33 cellular contexts compared by ENCODE assay signal in the genomic region with DNA sequence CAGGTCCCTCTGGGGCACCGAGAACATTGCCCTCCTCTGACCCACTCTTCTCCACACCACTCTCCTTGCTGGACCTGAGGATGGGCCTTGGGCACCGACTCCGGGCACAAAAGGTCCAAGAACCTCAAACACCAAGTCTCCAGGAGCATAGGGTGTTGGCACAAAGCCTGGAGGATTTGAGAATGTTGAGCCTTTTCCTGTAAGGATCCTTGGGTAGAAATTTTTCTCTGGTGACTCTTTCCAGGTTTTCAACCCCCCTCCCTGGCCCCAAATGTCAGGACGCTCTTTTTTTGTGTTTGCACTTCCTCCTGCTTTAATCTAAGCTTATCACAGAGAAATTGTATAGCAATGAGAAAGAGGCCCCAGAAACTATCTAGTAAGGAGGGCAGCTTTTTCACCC. TPM values are rescaled to one million over a fixed set of nuclear protein-coding genes. Genes with fewer than 3 reads are reported as not detected.
"Had no signal": no experiment of that assay in that cellular context is flagged by ENCODE, and none has a peak within 500 bp of the region (broad histone marks: within the 10 kb centered on the region; RNA-seq: fewer than 3 reads in every experiment).

No MANE protein-coding gene starts in this region.

- DNase-seq: activated CD4-positive, alpha-beta memory T cell treated with anti-CD3 and anti-CD28 coated beads, Interleukin-2, amount 10 ng/mL, durations not matched to agents 7 days and 5 days; activated CD4-positive, alpha-beta T cell treated with anti-CD3 and anti-CD28 coated beads, Interleukin-2, amount 10 ng/mL, durations not matched to agents 7 days and 5 days; activated CD4-positive, CD25-positive, alpha-beta regulatory T cell treated with anti-CD3 and anti-CD28 coated beads, Interleukin-2, amount 50 U/mL, for 72 hours; activated CD8-positive, alpha-beta memory T cell treated with anti-CD3 and anti-CD28 coated beads, Interleukin-2, amount 50 U/mL, for 48 hours; activated gamma-delta T cell; activated naive CD4-positive, alpha-beta T cell treated with anti-CD3 and anti-CD28 coated beads, Interleukin-2, amount 50 U/mL, for 16 hours; activated T-cell treated with anti-CD3 and anti-CD28 coated beads, Interleukin-2, amount 50 U/mL, for 24 hours; amniotic stem cell; central memory CD4-positive, alpha-beta T cell; esophagus squamous epithelium; gastrocnemius medialis; islet precursor cell; left cardiac atrium; stimulated activated CD4-positive, alpha-beta T cell treated with anti-CD3 and anti-CD28 coated beads, Interleukin-1b, Interleukin-23, amount 100 ng/mL, for 48 hours; stimulated activated CD4-positive, alpha-beta T cell treated with anti-CD3 and anti-CD28 coated beads, Interleukin-4, amount 100 ng/mL, for 4 hours; stimulated activated CD8-positive, alpha-beta memory T cell treated with anti-CD3 and anti-CD28 coated beads, Interleukin-4, amount 100 ng/mL, for 48 hours; T-helper 9 cell; tibial artery; upper lobe of right lung had no signal

- H3K9me3 Mint-ChIP-seq: activated CD4-positive, alpha-beta memory T cell treated with anti-CD3 and anti-CD28 coated beads, Interleukin-2, amount 10 ng/mL, durations not matched to agents 7 days and 5 days; activated CD4-positive, alpha-beta T cell treated with anti-CD3 and anti-CD28 coated beads, Interleukin-2, amount 10 ng/mL, durations not matched to agents 7 days and 5 days; activated T-cell treated with anti-CD3 and anti-CD28 coated beads, Interleukin-2, amount 50 U/mL, for 24 hours; dendritic cell treated with granulocyte-macrophage colony-stimulating factor and Interleukin-4, amounts not matched to agents 40 ng/mL and 50 ng/mL, for 4 days; nephron; stimulated activated memory B cell treated with anti-CD40 and anti-IgM and Interleukin-4, amounts not matched to agents 10 μg/mL and 1 μg/mL and 100 μg/mL, for 72 hours; T-helper 1 cell treated with Interleukin-12 subunit alpha and Interleukin-12 subunit beta and Interleukin-4 antibody, amounts not matched to agents 30 μg/mL and 1 μg/mL, for 36 hours had no signal

- H2AFZ ChIP-seq: hepatocyte had no signal

- H3K27ac ChIP-seq: epithelial cell of prostate, esophagus squamous epithelium, gastrocnemius medialis, hepatocyte, neutrophil, tibial artery, upper lobe of right lung had no signal

- H3K9me3 ChIP-seq: esophagus squamous epithelium, gastrocnemius medialis, neutrophil, stomach, tibial artery, upper lobe of right lung had no signal

- H3K4me3 Mint-ChIP-seq: activated CD4-positive, alpha-beta memory T cell treated with anti-CD3 and anti-CD28 coated beads, Interleukin-2, amount 10 ng/mL, durations not matched to agents 7 days and 5 days; activated CD4-positive, alpha-beta T cell treated with anti-CD3 and anti-CD28 coated beads, Interleukin-2, amount 10 ng/mL, durations not matched to agents 7 days and 5 days; activated T-cell treated with anti-CD3 and anti-CD28 coated beads, Interleukin-2, amount 50 U/mL, for 24 hours; dendritic cell treated with granulocyte-macrophage colony-stimulating factor and Interleukin-4, amounts not matched to agents 40 ng/mL and 50 ng/mL, for 4 days; stimulated activated memory B cell treated with anti-CD40 and anti-IgM and Interleukin-4, amounts not matched to agents 10 μg/mL and 1 μg/mL and 100 μg/mL, for 72 hours; T-helper 1 cell treated with Interleukin-12 subunit alpha and Interleukin-12 subunit beta and Interleukin-4 antibody, amounts not matched to agents 30 μg/mL and 1 μg/mL, for 36 hours had no signal

- ATAC-seq: stimulated activated memory B cell treated with anti-CD40 and anti-IgM and Interleukin-4, amounts not matched to agents 10 μg/mL and 1 μg/mL and 100 μg/mL, for 72 hours had no signal

- H3K79me2 ChIP-seq: hepatocyte had no signal

- H3K36me3 Mint-ChIP-seq: stimulated activated memory B cell treated with anti-CD40 and anti-IgM and Interleukin-4, amounts not matched to agents 10 μg/mL and 1 μg/mL and 100 μg/mL, for 72 hours had no signal

- H3K27ac Mint-ChIP-seq: activated CD4-positive, alpha-beta memory T cell treated with anti-CD3 and anti-CD28 coated beads, Interleukin-2, amount 10 ng/mL, durations not matched to agents 7 days and 5 days; activated CD4-positive, alpha-beta T cell treated with anti-CD3 and anti-CD28 coated beads, Interleukin-2, amount 10 ng/mL, durations not matched to agents 7 days and 5 days; activated T-cell treated with anti-CD3 and anti-CD28 coated beads, Interleukin-2, amount 50 U/mL, for 24 hours; dendritic cell treated with granulocyte-macrophage colony-stimulating factor and Interleukin-4, amounts not matched to agents 40 ng/mL and 50 ng/mL, for 4 days; nephron; progenitor cell of endocrine pancreas; stimulated activated memory B cell treated with anti-CD40 and anti-IgM and Interleukin-4, amounts not matched to agents 10 μg/mL and 1 μg/mL and 100 μg/mL, for 72 hours; T-helper 1 cell treated with Interleukin-12 subunit alpha and Interleukin-12 subunit beta and Interleukin-4 antibody, amounts not matched to agents 30 μg/mL and 1 μg/mL, for 36 hours had no signal

- H3K36me3 ChIP-seq: neutrophil had no signal

- H3K4me2 ChIP-seq: smooth muscle cell had no signal

- H3K4me3 ChIP-seq: gastrocnemius medialis, hepatocyte, smooth muscle cell, tibial artery, upper lobe of right lung had no signal

RNA-seq across cellular contexts. Expression of a gene that starts 20.9 kb away (rescaled TPM):
- total RNA-seq: activated CD4-positive, alpha-beta memory T cell treated with anti-CD3 and anti-CD28 coated beads, Interleukin-2, amount 10 ng/mL, durations not matched to agents 7 days and 5 days; activated CD4-positive, alpha-beta T cell treated with anti-CD3 and anti-CD28 coated beads, Interleukin-2, amount 10 ng/mL, durations not matched to agents 7 days and 5 days; gastrocnemius medialis; left cardiac atrium; left ventricle myocardium superior; lung microvascular endothelial cell; osteocyte; sciatic nerve; smooth muscle cell; upper lobe of right lung had no signal
- polyA plus RNA-seq: smooth muscle cell had no signal
